In genomic region chr16:11665071-11665491, GRCh38 we compare ENCODE assay signal across 9 cellular contexts. TPM values are rescaled to one million over a fixed set of nuclear protein-coding genes. Genes with fewer than 3 reads are reported as not detected.
DNase-seq lines count a peak whose midpoint lies in the region; ATAC-seq and TF ChIP-seq lines count a peak whose summit lies in the region.
"Had no signal": no experiment of that assay in that cellular context is flagged by ENCODE, and none has a peak within 500 bp of the region (broad histone marks: within the 10 kb centered on the region; RNA-seq: fewer than 3 reads in every experiment).

No MANE protein-coding gene starts in this region.

- peak; percentile 17 to 65 (median 44) for DNase-seq in stimulated activated naive CD4-positive, alpha-beta T cell (lab: John Stamatoyannopoulos, UW)
- no peak for DNase-seq in stimulated activated naive CD4-positive, alpha-beta T cell treated with Interleukin-2 at 50 U/mL for 16 hours (lab: John Stamatoyannopoulos, UW)
- DNase-seq in effector CD8-positive, alpha-beta T cell (lab: John Stamatoyannopoulos, UW) = peak; percentile 25
- DNase-seq in natural killer cell (no peak), NCI-H1092 treated with DMSO at 0.1 percent for 48 hours (lab: John Stamatoyannopoulos, UW) (no peak)
- DNase-seq: SHP77 had no signal

- ATAC-seq in natural killer cell = no peak
- ATAC-seq in HG02973 (IDR thresholded peaks at IDR 0.05; ENCODE audit: unreplicated experiment) = no peak
- ATAC-seq in GM21825 (IDR thresholded peaks at IDR 0.05; ENCODE audit: unreplicated experiment) = no peak

- H3K4me3 Mint-ChIP-seq in T-helper 1 cell treated with Interleukin-12 subunit alpha and Interleukin-12 subunit beta and Interleukin-4 antibody, amounts not matched to agents 30 μg/mL and 1 μg/mL, for 36 hours = peak overlapping the region; percentile 57
- no peak overlapping the region for H3K4me3 Mint-ChIP-seq in natural killer cell

- peak overlapping the region; percentile 59 for H3K27ac Mint-ChIP-seq in T-helper 1 cell treated with Interleukin-12 subunit alpha and Interleukin-12 subunit beta and Interleukin-4 antibody, amounts not matched to agents 30 μg/mL and 1 μg/mL, for 36 hours
- no peak overlapping the region for H3K27ac Mint-ChIP-seq in natural killer cell

- intact Hi-C loops in natural killer cell (cut with micrococcal nuclease) = no loop called here

- no peak for TF ChIP-seq CTCF in natural killer cell (IDR thresholded peaks at IDR 0.05)

- H3K4me1 Mint-ChIP-seq in T-helper 1 cell treated with Interleukin-12 subunit alpha and Interleukin-12 subunit beta and Interleukin-4 antibody, amounts not matched to agents 30 μg/mL and 1 μg/mL, for 36 hours (ENCODE audit: low read depth) = peaks cover 29% of the 10 kb centered on the region
- peaks cover 14 to 17% of the 10 kb centered on the region in 2 donors for H3K4me1 Mint-ChIP-seq in natural killer cell

- H3K27me3 Mint-ChIP-seq in T-helper 1 cell treated with Interleukin-12 subunit alpha and Interleukin-12 subunit beta and Interleukin-4 antibody, amounts not matched to agents 30 μg/mL and 1 μg/mL, for 36 hours (ENCODE audit: low read depth) = peaks cover 4% of the 10 kb centered on the region
- peaks cover 0 to 7% of the 10 kb centered on the region in 2 donors for H3K27me3 Mint-ChIP-seq in natural killer cell (ENCODE audit: low read depth in 2 of 2)

- no peaks in the 10 kb centered on the region for H3K9me3 Mint-ChIP-seq in T-helper 1 cell treated with Interleukin-12 subunit alpha and Interleukin-12 subunit beta and Interleukin-4 antibody, amounts not matched to agents 30 μg/mL and 1 μg/mL, for 36 hours
- no peaks in the 10 kb centered on the region for H3K9me3 Mint-ChIP-seq in natural killer cell

- H3K36me3 Mint-ChIP-seq in T-helper 1 cell treated with Interleukin-12 subunit alpha and Interleukin-12 subunit beta and Interleukin-4 antibody, amounts not matched to agents 30 μg/mL and 1 μg/mL, for 36 hours (ENCODE audit: low read depth) = no peaks in the 10 kb centered on the region
- H3K36me3 Mint-ChIP-seq in natural killer cell = no peaks in the 10 kb centered on the region

RNA-seq across cellular contexts. Expression of gene SNN, which starts 3.2 kb away (rescaled TPM):
- 10 to 100 TPM in 2 of 3 donors, 1 to 10 TPM in 1; 5.3 to 20.0 (median 12.5) TPM for total RNA-seq in natural killer cell

Comparison
In these comparisons a context has a peak if more than half of its experiments do, and no peak if none do; other contexts are left out.
1. DNase-seq: peak in stimulated activated naive CD4-positive, alpha-beta T cell (6 of 6) and effector CD8-positive, alpha-beta T cell (single experiment); none in stimulated activated naive CD4-positive, alpha-beta T cell treated with Interleukin-2 at 50 U/mL for 16 hours (single experiment), natural killer cell (single experiment) and NCI-H1092 treated with DMSO at 0.1 percent for 48 hours (single experiment).